In genomic region chr20:25195962-25196700, GRCh38 we compare ENCODE assay signal across 8 cellular contexts. TPM values are rescaled to one million over a fixed set of nuclear protein-coding genes. Genes with fewer than 3 reads are reported as not detected.
DNase-seq lines count a peak whose midpoint lies in the region; ATAC-seq and TF ChIP-seq lines count a peak whose summit lies in the region.

No MANE protein-coding gene starts in this region.

- DNase-seq in Calu3, result peak; percentile 3
- DNase-seq in GM20000 (ENCODE audit: low spot score), result peak; percentile 44
- no peak for DNase-seq in activated B cell treated with CpG ODN at 0.5 μM for 24 hours
- DNase-seq in nephron progenitor cell, result peak; percentile 56
- DNase-seq in GM03348 (ENCODE audit: low spot score), result no peak
- DNase-seq in KG1 (lab: John Stamatoyannopoulos, UW), result no peak

- no peaks in the 10 kb centered on the region for H3K9me3 ChIP-seq in HUES64 (ENCODE audit: insufficient read depth, low read depth, low read length)

- H3K36me3 Mint-ChIP-seq in Calu3 (ENCODE audit: insufficient read depth, unreplicated experiment), result peaks cover 28% of the 10 kb centered on the region
- H3K36me3 Mint-ChIP-seq in activated B cell treated with CpG ODN at 0.5 μM for 24 hours (ENCODE audit: low read depth), result no peaks in the 10 kb centered on the region
- H3K36me3 Mint-ChIP-seq in nephron progenitor cell (ENCODE audit: low read depth), result peaks cover 7% of the 10 kb centered on the region

- H3K27ac ChIP-seq in HUES64 (ENCODE audit: low read depth, low read length), result peak overlapping the region; percentile 22; the same call in 1 of the 2 replicates

- no peak for TF ChIP-seq CTCF in Calu3 (IDR thresholded peaks at IDR 0.05; ENCODE audit: unreplicated experiment)
- no peak for TF ChIP-seq CTCF in GM20000 (IDR thresholded peaks at IDR 0.05; ENCODE audit: extremely low read depth, missing control alignments)
- TF ChIP-seq CTCF in activated B cell treated with CpG ODN at 0.5 μM for 24 hours (IDR thresholded peaks at IDR 0.05), result no peak
- TF ChIP-seq CTCF in nephron progenitor cell (IDR thresholded peaks at IDR 0.05), result no peak

- peak overlapping the region; percentile 61 for H3K9ac ChIP-seq in HUES64 (ENCODE audit: low read depth, low read length)

- peak overlapping the region; percentile 72 for H3K4me3 ChIP-seq in HUES64 (ENCODE audit: low read length)

- no TSS peak for BruUV-seq in Calu3 (replicated peaks; lab: Mats Ljungman, UMichigan)

- H3K36me3 ChIP-seq in HUES64 (ENCODE audit: insufficient read depth, low read length), result no peaks in the 10 kb centered on the region

- peak overlapping the region; percentile 79 for H3K27ac Mint-ChIP-seq in Calu3 (ENCODE audit: unreplicated experiment)
- H3K27ac Mint-ChIP-seq in activated B cell treated with CpG ODN at 0.5 μM for 24 hours, result no peak overlapping the region
- H3K27ac Mint-ChIP-seq in nephron progenitor cell, result peak overlapping the region; percentile 73

- intact Hi-C loops in Calu3 (cut with micrococcal nuclease; ENCODE audit: unreplicated experiment), result no loop called here
- intact Hi-C loops in activated B cell treated with CpG ODN at 0.5 μM for 24 hours (cut with micrococcal nuclease), result loop anchor here (1.0 to 5.0 kb wide), 8 partner anchors 51 to 1846 kb away; partner anchors contain the start of genes ABHD12, APMAP, NANP and NXT1

- peaks cover 32% of the 10 kb centered on the region for H3K4me1 Mint-ChIP-seq in Calu3 (ENCODE audit: low read depth, unreplicated experiment)
- peaks cover 20% of the 10 kb centered on the region for H3K4me1 Mint-ChIP-seq in activated B cell treated with CpG ODN at 0.5 μM for 24 hours
- H3K4me1 Mint-ChIP-seq in nephron progenitor cell, result peaks cover 46% of the 10 kb centered on the region

- H3K27me3 ChIP-seq in HUES64 (ENCODE audit: insufficient read depth, low read length), result peaks cover 13% of the 10 kb centered on the region; the same call in 1 of the 2 replicates

- peak; percentile 32 for ATAC-seq in activated B cell treated with CpG ODN at 0.5 μM for 24 hours (ENCODE audit: low read depth)
- peak; percentile 52 for ATAC-seq in esophagus mucosa

- H3K4me3 Mint-ChIP-seq in Calu3 (ENCODE audit: low read depth, unreplicated experiment) (peak overlapping the region; percentile 91), activated B cell treated with CpG ODN at 0.5 μM for 24 hours (peak overlapping the region; percentile 90), nephron progenitor cell (peak overlapping the region; percentile 96)

- POLR2A ChIA-PET in activated B cell treated with CpG ODN at 0.5 μM for 24 hours (lab: Charles Lee), result interaction anchor here (1.0 to 2.6 kb wide), 6 partner anchors 8 to 202 kb away, joined by 3 to 19 read pairs (median 8); partner anchors contain the start of genes ACSS1 and PYGB

- peaks cover 17% of the 10 kb centered on the region for H3K4me1 ChIP-seq in HUES64 (ENCODE audit: insufficient read depth, low read length)

- no peaks in the 10 kb centered on the region for H3K27me3 Mint-ChIP-seq in Calu3 (ENCODE audit: unreplicated experiment)
- no peaks in the 10 kb centered on the region for H3K27me3 Mint-ChIP-seq in activated B cell treated with CpG ODN at 0.5 μM for 24 hours
- H3K27me3 Mint-ChIP-seq in nephron progenitor cell (ENCODE audit: low read depth, poor library complexity), result peaks cover 22% of the 10 kb centered on the region

- CTCF ChIA-PET in Calu3 (lab: Charles Lee), result no interaction called here
- CTCF ChIA-PET in activated B cell treated with CpG ODN at 0.5 μM for 24 hours (lab: Charles Lee), result interaction anchor here (2.5 kb wide), 1 partner anchor 51 kb away, joined by 9 read pairs; the partner anchor contains the start of gene PYGB

- H3K9me3 Mint-ChIP-seq in Calu3 (ENCODE audit: low read depth, unreplicated experiment) (no peaks in the 10 kb centered on the region), activated B cell treated with CpG ODN at 0.5 μM for 24 hours (no peaks in the 10 kb centered on the region), nephron progenitor cell (no peaks in the 10 kb centered on the region)

- under 1% methylated on average over 34 of the region's 34 CpGs for WGBS in HUES64

RNA-seq across cellular contexts. Expression of gene ENTPD6, which starts 0.6 kb away (rescaled TPM):
- total RNA-seq in Calu3 (2022) (56.3 and 61.5 TPM in 2 replicates), activated B cell treated with CpG ODN at 0.5 μM for 24 hours (37.2 and 44.4 TPM in 2 replicates), esophagus mucosa (27.3 TPM)
- 32.4 TPM for polyA plus RNA-seq in HUES64 (2013, experiment 1 of 2)
- 30.2 TPM for polyA plus RNA-seq in HUES64 (2013, experiment 2 of 2)

RNA-seq across cellular contexts. Expression of gene PYGB, which starts 51.8 kb away (rescaled TPM):
- total RNA-seq in Calu3 (2022) (253 and 258 TPM in 2 replicates), activated B cell treated with CpG ODN at 0.5 μM for 24 hours (21.5 and 23.5 TPM in 2 replicates), esophagus mucosa (63.1 TPM)
- polyA plus RNA-seq in HUES64 (2013, experiment 1 of 2), result 30.3 TPM
- 30.3 TPM for polyA plus RNA-seq in HUES64 (2013, experiment 2 of 2)

Comparison
In these comparisons a context has a peak if more than half of its experiments do, and no peak if none do; other contexts are left out.
1. DNase-seq: peak in Calu3 (single experiment), GM20000 (single experiment) and nephron progenitor cell (single experiment); none in activated B cell treated with CpG ODN at 0.5 μM for 24 hours (single experiment), GM03348 (single experiment) and KG1 (single experiment).
2. Peak in every context shown above with its lines, with median percentiles within 50 percentile points of each other: H3K4me3 Mint-ChIP-seq.